ENCODE assay signal across 10 cellular contexts in genomic region chr3:58386966-58387365, GRCh38. TPM values are rescaled to one million over a fixed set of nuclear protein-coding genes. Genes with fewer than 3 reads are reported as not detected.
DNase-seq lines count a peak whose midpoint lies in the region; ATAC-seq and TF ChIP-seq lines count a peak whose summit lies in the region.
"Had no signal": no experiment of that assay in that cellular context is flagged by ENCODE, and none has a peak within 500 bp of the region (broad histone marks: within the 10 kb centered on the region; RNA-seq: fewer than 3 reads in every experiment).

No MANE protein-coding gene starts in this region.

- H3K79me2 ChIP-seq in smooth muscle cell (ENCODE audit: low read depth), result no peaks in the 10 kb centered on the region

- H3K9me3 ChIP-seq in smooth muscle cell (replicated peaks; ENCODE audit: low read depth), result no peaks in the 10 kb centered on the region

- no peak for ATAC-seq in HG03108 (IDR thresholded peaks at IDR 0.05; ENCODE audit: unreplicated experiment)

- CTCF ChIA-PET in GM10248 (lab: Yijun Ruan, JAX), result interaction anchor here (0.7 to 1.2 kb wide), 2 partner anchors 81 to 199 kb away, joined by 3 to 4 read pairs; partner anchors contain the start of genes HTD2 and RPP14

- WGBS in smooth muscle cell (ENCODE audit: low lambda C conversion rate), result 21% methylated on average over 3 of the region's 3 CpGs

- peak overlapping the region; percentile 74 for H3K4me2 ChIP-seq in smooth muscle cell

- H3K27ac ChIP-seq in smooth muscle cell (ENCODE audit: low read depth), result peak overlapping the region; percentile 93

- H2AFZ ChIP-seq in smooth muscle cell (ENCODE audit: low read depth), result no peak overlapping the region

- no peaks in the 10 kb centered on the region for H3K36me3 ChIP-seq in smooth muscle cell (ENCODE audit: low read depth)

- no peak for TF ChIP-seq CTCF in cardiac fibroblast (IDR thresholded peaks at IDR 0.05; ENCODE audit: low read depth, low read length)
- TF ChIP-seq CTCF in smooth muscle cell (IDR thresholded peaks at IDR 0.05; ENCODE audit: borderline replicate concordance, insufficient read depth, poor library complexity, severe bottlenecking), result no peak
- TF ChIP-seq CTCF in GM10248 (IDR thresholded peaks at IDR 0.05; ENCODE audit: control extremely low read depth, extremely low read depth, low read depth, missing control alignments), result no peak

- no peak overlapping the region for H3K4me3 ChIP-seq in cardiac fibroblast (replicated peaks in 1 of 2; ENCODE audit: low read depth in 2 of 2, low read length in 2 of 2)
- H3K4me3 ChIP-seq in smooth muscle cell, result no peak overlapping the region

- H3K4me1 ChIP-seq in smooth muscle cell (ENCODE audit: low read depth), result peaks cover 48% of the 10 kb centered on the region

- H3K9ac ChIP-seq in smooth muscle cell (ENCODE audit: low read depth), result peak overlapping the region; percentile 54

- H3K27me3 ChIP-seq in smooth muscle cell (ENCODE audit: low read depth), result no peaks in the 10 kb centered on the region

- peaks cover 66% of the 10 kb centered on the region for H3F3A ChIP-seq in smooth muscle cell (ENCODE audit: low read depth)

- H4K20me1 ChIP-seq in smooth muscle cell (ENCODE audit: low read depth), result no peaks in the 10 kb centered on the region

- DNase-seq in HT1080 (ENCODE audit: low read depth) (peak; percentile 80), cardiac fibroblast (ENCODE audit: low read depth in 2 of 2) (peak; percentile 89), islet precursor cell (peak; percentile 89), smooth muscle cell (lab: John Stamatoyannopoulos, UW; ENCODE audit: unreplicated experiment) (peak; percentile 5), NCI-H1436 treated with DMSO at 0.1 percent for 48 hours (lab: John Stamatoyannopoulos, UW) (no peak), GM10248 (ENCODE audit: extremely low spot score) (no peak), NCI-H1694 (lab: John Stamatoyannopoulos, UW) (no peak)
- DNase-seq: central memory CD4-positive, alpha-beta T cell; NCI-H524 had no signal

- POLR2A ChIA-PET in GM10248 (lab: Yijun Ruan, JAX), result no interaction called here

RNA-seq across cellular contexts. Expression of gene PDHB, which starts 46.7 kb away (rescaled TPM):
- total RNA-seq in HT1080 (2014; rRNA removed; shearing (Covaris generic)), result 78.8 and 81.6 TPM in 2 replicates
- 92.0 and 97.5 TPM in 2 replicates for polyA plus RNA-seq in HT1080 (2015; cell fraction: cytosol; rRNA removed)
- polyA plus RNA-seq in HT1080 (2015; cell fraction: nucleus; rRNA removed), result 85.9 and 92.9 TPM in 2 replicates
- total RNA-seq in smooth muscle cell, result 123 and 134 TPM in 2 replicates
- 122 and 128 TPM in 2 replicates for polyA plus RNA-seq in smooth muscle cell

RNA-seq across cellular contexts. Expression of gene PXK, which starts 54.3 kb away (rescaled TPM):
- total RNA-seq in HT1080 (2014; rRNA removed; shearing (Covaris generic)), result 19.6 and 23.3 TPM in 2 replicates
- polyA plus RNA-seq in HT1080 (2015; cell fraction: cytosol; rRNA removed), result 28.9 and 39.7 TPM in 2 replicates
- 42.4 and 42.7 TPM in 2 replicates for polyA plus RNA-seq in HT1080 (2015; cell fraction: nucleus; rRNA removed)
- 30.5 and 33.3 TPM in 2 replicates for total RNA-seq in smooth muscle cell
- 23.8 and 25.1 TPM in 2 replicates for polyA plus RNA-seq in smooth muscle cell

Comparison
In these comparisons a context has a peak if more than half of its experiments do, and no peak if none do; other contexts are left out.
1. DNase-seq: peak in HT1080 (single experiment), cardiac fibroblast (2 of 2), islet precursor cell (single experiment) and smooth muscle cell (single experiment); none in NCI-H1436 treated with DMSO at 0.1 percent for 48 hours (single experiment), GM10248 (single experiment) and NCI-H1694 (single experiment).